11 cellular contexts compared by ENCODE assay signal in the genomic region with DNA sequence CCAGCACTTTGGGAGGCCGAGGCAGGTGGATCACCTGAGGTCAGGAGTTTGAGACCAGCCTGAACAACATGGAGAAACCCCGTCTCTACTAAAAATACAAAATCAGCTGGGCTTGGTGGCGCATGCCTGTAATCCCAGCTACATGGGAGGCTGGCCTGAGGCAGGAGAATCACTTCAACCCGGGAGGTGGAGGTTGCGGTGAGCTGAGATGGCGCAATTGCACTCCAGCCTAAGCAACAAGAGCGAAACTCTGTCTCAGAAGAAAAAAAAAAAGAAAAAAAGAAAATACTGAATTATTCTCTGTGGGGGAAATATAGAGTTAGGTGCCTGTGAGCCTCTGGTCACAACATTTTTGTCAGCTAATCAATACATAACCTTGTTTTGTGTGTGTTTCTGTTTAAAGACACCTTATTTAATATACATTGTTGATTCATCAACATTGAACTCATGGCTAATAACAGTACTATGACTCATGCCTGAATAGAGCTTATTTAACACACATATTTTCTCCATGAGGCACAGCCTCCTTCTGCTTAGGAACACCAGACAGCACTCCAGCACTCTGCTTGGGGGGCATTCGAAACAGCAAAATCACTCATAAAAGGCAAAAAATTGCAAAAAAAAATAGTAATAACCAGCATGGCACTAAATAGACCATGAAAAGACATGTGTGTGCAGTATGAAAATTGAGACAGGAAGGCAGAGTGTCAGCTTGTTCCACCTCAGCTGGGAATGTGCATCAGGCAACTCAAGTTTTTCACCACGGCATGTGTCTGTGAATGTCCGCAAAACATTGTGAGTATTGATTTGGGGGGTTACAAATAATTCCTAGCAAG. TPM values are rescaled to one million over a fixed set of nuclear protein-coding genes. Genes with fewer than 3 reads are reported as not detected.
DNase-seq lines count a peak whose midpoint lies in the region; ATAC-seq, FAIRE-seq and TF ChIP-seq lines count a peak whose summit lies in the region.
"Had no signal": no experiment of that assay in that cellular context is flagged by ENCODE, and none has a peak within 500 bp of the region (broad histone marks: within the 10 kb centered on the region; RNA-seq: fewer than 3 reads in every experiment).

A gene (plus strand): TSS at position 519 of the 836 bp plus-strand sequence. CDS start 214 bp downstream, at position 733.

- TF ChIP-seq CTCF in RWPE2 (IDR thresholded peaks at IDR 0.05; ENCODE audit: poor library complexity, severe bottlenecking) (no peak), fibroblast of pulmonary artery (IDR thresholded peaks at IDR 0.05; ENCODE audit: low read length, missing control alignments) (no peak), thoracic aorta (IDR thresholded peaks at IDR 0.05) (no peak), ascending aorta (IDR thresholded peaks at IDR 0.05) (no peak), upper lobe of right lung (IDR thresholded peaks at IDR 0.05) (no peak)

- H3K4me3 Mint-ChIP-seq in activated naive CD8-positive, alpha-beta T cell treated with anti-CD3 and anti-CD28 coated beads, Interleukin-2, amount 50 U/mL, for 24 hours: no peak within 1 kb of the TSS
- no peak within 1 kb of the TSS for H3K4me3 Mint-ChIP-seq in activated naive CD8-positive, alpha-beta T cell treated with anti-CD3 and anti-CD28 coated beads for 36 hours
- H3K4me3 Mint-ChIP-seq: CD4-positive, alpha-beta T cell had no signal

- H3K4me1 Mint-ChIP-seq in activated naive CD8-positive, alpha-beta T cell treated with anti-CD3 and anti-CD28 coated beads, Interleukin-2, amount 50 U/mL, for 24 hours: peaks cover 23% of the 10 kb centered on the region
- H3K4me1 Mint-ChIP-seq in activated naive CD8-positive, alpha-beta T cell treated with anti-CD3 and anti-CD28 coated beads for 36 hours: peaks cover 21% of the 10 kb centered on the region

- H3K27ac ChIP-seq in RWPE2 (ENCODE audit: poor library complexity, severe bottlenecking): peak within 1 kb of the TSS; percentile 70
- no peak within 1 kb of the TSS for H3K27ac ChIP-seq in thoracic aorta
- no peak within 1 kb of the TSS for H3K27ac ChIP-seq in ascending aorta
- no peak within 1 kb of the TSS for H3K27ac ChIP-seq in upper lobe of right lung

- H3K9me3 ChIP-seq in RWPE2 (ENCODE audit: severe bottlenecking) (no peaks in the 10 kb centered on the region), thoracic aorta (no peaks in the 10 kb centered on the region), ascending aorta (no peaks in the 10 kb centered on the region), upper lobe of right lung (no peaks in the 10 kb centered on the region)

- ATAC-seq in activated naive CD8-positive, alpha-beta T cell treated with anti-CD3 and anti-CD28 coated beads, Interleukin-2, amount 50 U/mL, for 24 hours: peak; percentile 86
- peak; percentile 97 for ATAC-seq in RWPE2 (ENCODE audit: low read depth)
- ATAC-seq in thoracic aorta (ENCODE audit: insufficient number of reproducible peaks, low FRiP score, low read depth): peak; percentile 97
- ATAC-seq in upper lobe of right lung: no peak

- H3K27me3 Mint-ChIP-seq in activated naive CD8-positive, alpha-beta T cell treated with anti-CD3 and anti-CD28 coated beads, Interleukin-2, amount 50 U/mL, for 24 hours: peaks cover 16% of the 10 kb centered on the region
- H3K27me3 Mint-ChIP-seq in activated naive CD8-positive, alpha-beta T cell treated with anti-CD3 and anti-CD28 coated beads for 36 hours: no peaks in the 10 kb centered on the region

- peaks cover 48% of the 10 kb centered on the region for H3K4me1 ChIP-seq in RWPE2 (ENCODE audit: insufficient read depth, poor library complexity, severe bottlenecking)
- H3K4me1 ChIP-seq in thoracic aorta (ENCODE audit: control insufficient read depth in 1 of 2, low read depth in 2 of 2): peaks cover 4 to 17% of the 10 kb centered on the region in 2 donors
- H3K4me1 ChIP-seq in ascending aorta: no peaks in the 10 kb centered on the region
- H3K4me1 ChIP-seq in upper lobe of right lung: no peaks in the 10 kb centered on the region

- DNase-seq in activated naive CD8-positive, alpha-beta T cell treated with anti-CD3 and anti-CD28 coated beads, Interleukin-2, amount 50 U/mL, for 24 hours: no peak
- no peak for DNase-seq in activated naive CD8-positive, alpha-beta T cell treated with anti-CD3 and anti-CD28 coated beads for 36 hours
- DNase-seq in RWPE2 (ENCODE audit: low spot score) (no peak), fibroblast of pulmonary artery (ENCODE audit: low read depth) (peak; percentile 79), thoracic aorta (ENCODE audit: low spot score) (no peak), GM12891 (ENCODE audit: insufficient read length, low spot score) (no peak), ascending aorta (ENCODE audit: low spot score in 2 of 2) (no peak), upper lobe of right lung (no peak)
- DNase-seq: CD4-positive, alpha-beta T cell; NCI-H2029 treated with DMSO at 0.1 percent for 48 hours; stimulated activated naive CD4-positive, alpha-beta T cell treated with Interleukin-2 at 50 U/mL for 16 hours had no signal

- peak within 1 kb of the TSS; percentile 22 for H3K4me3 ChIP-seq in RWPE2 (ENCODE audit: severe bottlenecking)
- H3K4me3 ChIP-seq in fibroblast of pulmonary artery (replicated peaks; ENCODE audit: low read depth, low read length): no peak within 1 kb of the TSS
- H3K4me3 ChIP-seq in thoracic aorta: peak within 1 kb of the TSS; percentile 65
- peak within 1 kb of the TSS in 1 of 2 donors; percentile 46 for H3K4me3 ChIP-seq in ascending aorta
- no peak within 1 kb of the TSS for H3K4me3 ChIP-seq in upper lobe of right lung

- H3K27me3 ChIP-seq in RWPE2 (ENCODE audit: insufficient read depth, poor library complexity, severe bottlenecking): no peaks in the 10 kb centered on the region
- H3K27me3 ChIP-seq in thoracic aorta (replicated peaks; ENCODE audit: insufficient read depth): no peaks in the 10 kb centered on the region
- no peaks in the 10 kb centered on the region for H3K27me3 ChIP-seq in ascending aorta
- H3K27me3 ChIP-seq in upper lobe of right lung: no peaks in the 10 kb centered on the region

- no peak within 1 kb of the TSS for H3K27ac Mint-ChIP-seq in activated naive CD8-positive, alpha-beta T cell treated with anti-CD3 and anti-CD28 coated beads, Interleukin-2, amount 50 U/mL, for 24 hours
- H3K27ac Mint-ChIP-seq in activated naive CD8-positive, alpha-beta T cell treated with anti-CD3 and anti-CD28 coated beads for 36 hours: no peak within 1 kb of the TSS
- H3K27ac Mint-ChIP-seq: CD4-positive, alpha-beta T cell had no signal

- intact Hi-C loops in ascending aorta (cut with DNase I) (no loop called here), upper lobe of right lung (cut with DNase I) (no loop called here)

- no peaks in the 10 kb centered on the region for H3K36me3 ChIP-seq in RWPE2 (ENCODE audit: low read depth)
- H3K36me3 ChIP-seq in thoracic aorta: no peaks in the 10 kb centered on the region
- no peaks in the 10 kb centered on the region for H3K36me3 ChIP-seq in ascending aorta
- H3K36me3 ChIP-seq in upper lobe of right lung: no peaks in the 10 kb centered on the region

- peaks cover 5% of the 10 kb centered on the region for H3K9me3 Mint-ChIP-seq in activated naive CD8-positive, alpha-beta T cell treated with anti-CD3 and anti-CD28 coated beads, Interleukin-2, amount 50 U/mL, for 24 hours
- no peaks in the 10 kb centered on the region for H3K9me3 Mint-ChIP-seq in activated naive CD8-positive, alpha-beta T cell treated with anti-CD3 and anti-CD28 coated beads for 36 hours
- H3K9me3 Mint-ChIP-seq: CD4-positive, alpha-beta T cell had no signal

- FAIRE-seq in GM12891 (lab: Jason Lieb, UNC): no peak

- H3K36me3 Mint-ChIP-seq in activated naive CD8-positive, alpha-beta T cell treated with anti-CD3 and anti-CD28 coated beads, Interleukin-2, amount 50 U/mL, for 24 hours (ENCODE audit: low read depth): no peaks in the 10 kb centered on the region
- no peaks in the 10 kb centered on the region for H3K36me3 Mint-ChIP-seq in activated naive CD8-positive, alpha-beta T cell treated with anti-CD3 and anti-CD28 coated beads for 36 hours

- TF ChIP-seq POLR2A in GM12891 (IDR thresholded peaks at IDR 0.05; ENCODE audit: low read depth, low read length): no peak

TF ChIP-seq in GM12891, 5 proteins besides CTCF, POLR2A, EP300 and RAD21:
- TF ChIP-seq PAX5 (IDR thresholded peaks at IDR 0.05; ENCODE audit: insufficient read depth, low read length, severe bottlenecking) (no peak), SPI1 (IDR thresholded peaks at IDR 0.05; ENCODE audit: low read depth, low read length) (no peak), TAF1 (IDR thresholded peaks at IDR 0.05; ENCODE audit: low read depth, low read length) (no peak), POLR2AphosphoS5 (IDR thresholded peaks at IDR 0.05; ENCODE audit: low read depth, low read length) (no peak), POU2F2 (IDR thresholded peaks at IDR 0.05; ENCODE audit: low read depth, low read length) (no peak)

RNA-seq across cellular contexts. Expression of the gene that starts here (rescaled TPM):
- not detected for total RNA-seq in activated naive CD8-positive, alpha-beta T cell treated with anti-CD3 and anti-CD28 coated beads for 36 hours
- total RNA-seq in thoracic aorta (1 to 10 TPM; 1.1 to 6.6 TPM), ascending aorta (not detected), upper lobe of right lung (0.14 TPM)
- polyA plus RNA-seq in GM12891 (2012; ENCODE audit: low read depth, missing spikeins): 0.08 TPM
- total RNA-seq: CD4-positive, alpha-beta T cell had no signal

Comparison
In these comparisons a context has a peak if more than half of its experiments do, and no peak if none do; other contexts are left out.
1. H3K4me3 ChIP-seq: peak in RWPE2 (single experiment) and thoracic aorta (single experiment); none in fibroblast of pulmonary artery (single experiment) and upper lobe of right lung (single experiment).